24 cellular contexts compared by ENCODE assay signal in the genomic region with DNA sequence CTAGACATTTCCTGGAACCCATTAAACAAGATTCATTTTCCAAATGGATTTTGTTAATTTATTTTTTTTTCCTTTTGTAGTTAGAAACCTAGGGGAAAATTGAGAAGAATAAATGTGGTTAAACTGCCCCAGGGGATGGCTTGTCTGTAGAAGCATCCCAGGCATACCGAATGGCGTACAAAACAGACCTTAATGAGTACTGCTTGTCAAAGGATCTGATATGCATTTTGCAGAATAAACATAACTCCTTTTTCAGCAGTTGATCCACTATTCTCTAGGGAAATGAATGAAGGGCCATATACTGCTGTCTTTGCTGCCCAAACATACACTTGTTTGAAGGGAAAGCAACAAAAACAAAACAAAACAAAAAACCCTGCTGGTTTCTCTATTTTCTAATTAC.
"Had no signal": no experiment of that assay in that cellular context is flagged by ENCODE, and none has a peak within 500 bp of the region (broad histone marks: within the 10 kb centered on the region; RNA-seq: fewer than 3 reads in every experiment).

No MANE protein-coding gene starts in this region.

- H3K36me3 ChIP-seq: brain microvascular endothelial cell, SJSA1, WERI-Rb-1 had no signal

- H3K9ac ChIP-seq: KMS-11 had no signal

- H3K9me3 ChIP-seq: SJSA1 had no signal

- H3K4me3 ChIP-seq: SJSA1 had no signal

- DNase-seq: activated CD4-positive, alpha-beta T cell treated with anti-CD3 and anti-CD28 coated beads for 1 hour; activated CD4-positive, alpha-beta T cell treated with anti-CD3 and anti-CD28 coated beads for 48 hours; activated CD4-positive, alpha-beta T cell treated with anti-CD3 and anti-CD28 coated beads, Interleukin-2, amount 50 U/mL, for 4 hours; activated CD4-positive, CD25-positive, alpha-beta regulatory T cell; activated CD8-positive, alpha-beta T cell treated with anti-CD3 and anti-CD28 coated beads, Interleukin-2, amount 10 ng/mL, durations not matched to agents 7 days and 5 days; activated naive CD4-positive, alpha-beta T cell treated with anti-CD3 and anti-CD28 coated beads, Interleukin-2, amount 10 ng/mL, durations not matched to agents 7 days and 5 days; activated naive CD8-positive, alpha-beta T cell treated with anti-CD3 and anti-CD28 coated beads for 36 hours; activated T-cell treated with anti-CD3 and anti-CD28 coated beads, Interleukin-2, amount 50 U/mL, for 4 hours; amniotic stem cell; aorta; brain microvascular endothelial cell; central memory CD4-positive, alpha-beta T cell; MM.1S; MV-4-11; NCI-H1092; NCI-H187 treated with DMSO at 0.1 percent for 48 hours; NCI-H226; NCI-H446 treated with DMSO at 0.1 percent for 48 hours; NCI-H524; SHP77; T1000; WERI-Rb-1 had no signal

- H3K27ac ChIP-seq: brain microvascular endothelial cell, KMS-11, SJSA1, WERI-Rb-1 had no signal
